14 cellular contexts compared by ENCODE assay signal in genomic region chr16:4262303-4262835, GRCh38. TPM values are rescaled to one million over a fixed set of nuclear protein-coding genes. Genes with fewer than 3 reads are reported as not detected.
"Had no signal": no experiment of that assay in that cellular context is flagged by ENCODE, and none has a peak within 500 bp of the region (broad histone marks: within the 10 kb centered on the region; RNA-seq: fewer than 3 reads in every experiment).

No MANE protein-coding gene starts in this region.

- H3K9me3 ChIP-seq: psoas muscle, sigmoid colon, stomach, thoracic aorta, transverse colon had no signal

- H3K27ac ChIP-seq: coronary artery, psoas muscle, skin epidermis, stomach, thoracic aorta, transverse colon had no signal

- H3K27ac Mint-ChIP-seq: natural killer cell had no signal

- H3K9me3 Mint-ChIP-seq: natural killer cell had no signal

- H2AFZ ChIP-seq: hepatocyte had no signal

- H3K27me3 ChIP-seq: hepatocyte, sigmoid colon, stomach, transverse colon had no signal

- H3K36me3 ChIP-seq: transverse colon had no signal

- H3K4me3 Mint-ChIP-seq: natural killer cell had no signal

- H3K4me3 ChIP-seq: coronary artery, hepatocyte, psoas muscle, skin epidermis, stomach, thoracic aorta, transverse colon had no signal

- H3K36me3 Mint-ChIP-seq: natural killer cell had no signal

- DNase-seq: effector CD4-positive, alpha-beta T cell; foreskin melanocyte; mammary epithelial cell; natural killer cell; sigmoid colon; stomach had no signal

RNA-seq across cellular contexts. Expression of gene SRL, which starts 20.5 kb away (rescaled TPM):
- total RNA-seq: chondrocyte, kidney epithelial cell, natural killer cell had no signal
- polyA plus RNA-seq: hepatocyte, mammary epithelial cell had no signal
